ENCODE assay signal across 12 cellular contexts in genomic region chr1:41799723-41800122, GRCh38.
DNase-seq lines count a peak whose midpoint lies in the region; ATAC-seq and TF ChIP-seq lines count a peak whose summit lies in the region.
"Had no signal": no experiment of that assay in that cellular context is flagged by ENCODE, and none has a peak within 500 bp of the region (broad histone marks: within the 10 kb centered on the region; RNA-seq: fewer than 3 reads in every experiment).

No MANE protein-coding gene starts in this region.

- H3K9me3 ChIP-seq in CD4-positive, CD25-positive, alpha-beta regulatory T cell (ENCODE audit: control insufficient read depth in 2 of 2, low read length in 2 of 2), result no peaks in the 10 kb centered on the region

- DNase-seq in CD4-positive, CD25-positive, alpha-beta regulatory T cell, result peak in 1 of 3 donors; percentile 45
- no peak for DNase-seq in T-cell
- DNase-seq in foreskin keratinocyte, result peak in 1 of 2 donors; percentile 57
- no peak for DNase-seq in NCI-H2171 (lab: John Stamatoyannopoulos, UW)
- no peak for DNase-seq in GM10248 (ENCODE audit: extremely low spot score)
- DNase-seq: DMS 273 treated with DMSO at 0.1 percent for 48 hours; effector CD8-positive, alpha-beta T cell had no signal

- ATAC-seq in CD4-positive, CD25-positive, alpha-beta regulatory T cell (ENCODE audit: low read depth in 2 of 2), result no peak
- ATAC-seq in GM19043 (IDR thresholded peaks at IDR 0.05; ENCODE audit: low read depth, unreplicated experiment) (peak; percentile 46), T-cell (replicated peaks in 1 of 4) (no peak), foreskin keratinocyte (peak; percentile 60), GM21825 (IDR thresholded peaks at IDR 0.05; ENCODE audit: unreplicated experiment) (no peak), HG02588 (IDR thresholded peaks at IDR 0.05; ENCODE audit: unreplicated experiment) (no peak)
- ATAC-seq: Panc1, WTC11 had no signal

- no peaks in the 10 kb centered on the region for H3K36me3 ChIP-seq in CD4-positive, CD25-positive, alpha-beta regulatory T cell (ENCODE audit: control insufficient read depth, insufficient read depth, low read length)

- no peak for TF ChIP-seq CTCF in foreskin keratinocyte (conservative IDR thresholded peaks at IDR 0.05)
- TF ChIP-seq CTCF in GM10248 (IDR thresholded peaks at IDR 0.05; ENCODE audit: control extremely low read depth, extremely low read depth, low read depth, missing control alignments), result no peak

- peaks cover 0 to 2% (median 0%) of the 10 kb centered on the region in 7 donors for H3K9me3 Mint-ChIP-seq in CD4-positive, CD25-positive, alpha-beta regulatory T cell
- H3K9me3 Mint-ChIP-seq in T-cell, result no peaks in the 10 kb centered on the region
- H3K9me3 Mint-ChIP-seq: WTC11 had no signal

- CTCF ChIA-PET in T-cell (lab: Charles Lee) (interaction anchor here in 1 of 2 donors (0.6 kb wide), 1 partner anchor 48 kb away, joined by 8 read pairs; no protein-coding TSS in a partner anchor), GM10248 (lab: Yijun Ruan, JAX) (interaction anchor here (0.6 to 1.9 kb wide), 2 partner anchors 12 to 13 kb away, joined by 3 to 4 read pairs; no protein-coding TSS in a partner anchor)

- no peak overlapping the region for H3K27ac ChIP-seq in CD4-positive, CD25-positive, alpha-beta regulatory T cell (ENCODE audit: insufficient read depth, low read length, poor library complexity, severe bottlenecking)
- H3K27ac ChIP-seq in foreskin keratinocyte, result no peak overlapping the region

- no peak overlapping the region for H3K4me3 Mint-ChIP-seq in CD4-positive, CD25-positive, alpha-beta regulatory T cell
- no peak overlapping the region for H3K4me3 Mint-ChIP-seq in T-cell
- H3K4me3 Mint-ChIP-seq: WTC11 had no signal

- no peaks in the 10 kb centered on the region for H3K27me3 Mint-ChIP-seq in CD4-positive, CD25-positive, alpha-beta regulatory T cell
- no peaks in the 10 kb centered on the region for H3K27me3 Mint-ChIP-seq in T-cell

- H3K36me3 Mint-ChIP-seq in CD4-positive, CD25-positive, alpha-beta regulatory T cell, result peaks cover 12% of the 10 kb centered on the region
- H3K36me3 Mint-ChIP-seq in T-cell, result no peaks in the 10 kb centered on the region
- H3K36me3 Mint-ChIP-seq: WTC11 had no signal

- H3K4me1 Mint-ChIP-seq in CD4-positive, CD25-positive, alpha-beta regulatory T cell, result peaks cover 20 to 55% (median 33%) of the 10 kb centered on the region in 4 donors
- peaks cover 52 to 59% (median 52%) of the 10 kb centered on the region in 3 donors for H3K4me1 Mint-ChIP-seq in T-cell

- no peaks in the 10 kb centered on the region for H3K27me3 ChIP-seq in CD4-positive, CD25-positive, alpha-beta regulatory T cell (ENCODE audit: control insufficient read depth, insufficient read depth, low read length)
- no peaks in the 10 kb centered on the region for H3K27me3 ChIP-seq in foreskin keratinocyte

- H3K4me1 ChIP-seq in CD4-positive, CD25-positive, alpha-beta regulatory T cell (ENCODE audit: control insufficient read depth, insufficient read depth, low read length, poor library complexity, severe bottlenecking), result peaks cover 51% of the 10 kb centered on the region
- H3K4me1 ChIP-seq in foreskin keratinocyte, result peaks cover 13% of the 10 kb centered on the region

- peak overlapping the region; percentile 10 to 73 (median 44) for H3K27ac Mint-ChIP-seq in CD4-positive, CD25-positive, alpha-beta regulatory T cell
- H3K27ac Mint-ChIP-seq in T-cell, result peak overlapping the region; percentile 20 to 77
- H3K27ac Mint-ChIP-seq: WTC11 had no signal

- POLR2A ChIA-PET in T-cell (lab: Charles Lee) (no interaction called here), GM10248 (lab: Yijun Ruan, JAX) (no interaction called here)

- H3K4me3 ChIP-seq in CD4-positive, CD25-positive, alpha-beta regulatory T cell (ENCODE audit: low read depth, low read length), result no peak overlapping the region

Comparison
In these comparisons a context has a peak if more than half of its experiments do, and no peak if none do; other contexts are left out.
1. ATAC-seq: peak in GM19043 (single experiment) and foreskin keratinocyte (single experiment); none in CD4-positive, CD25-positive, alpha-beta regulatory T cell (0 of 2), T-cell (0 of 4), GM21825 (single experiment) and HG02588 (single experiment).